In the genomic region with DNA sequence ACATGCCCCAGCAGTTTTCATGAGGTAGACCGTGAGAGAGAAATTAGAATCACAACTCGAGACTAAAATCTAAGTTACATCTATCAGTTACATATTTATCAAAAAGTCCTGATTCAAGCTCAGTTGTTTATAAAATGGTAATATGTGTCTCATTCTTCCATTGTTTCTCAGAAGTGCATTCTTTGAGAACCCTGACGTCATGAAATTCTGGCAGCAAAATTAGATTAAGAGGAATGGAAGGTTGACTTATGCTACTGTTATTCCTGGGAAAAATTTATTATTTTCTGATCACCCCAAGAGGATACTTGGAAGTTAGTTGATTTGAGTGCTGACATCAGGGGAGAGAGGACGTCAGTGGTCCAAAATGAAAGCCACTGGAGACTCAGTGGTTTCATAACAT, we compare ENCODE assay signal across 8 cellular contexts.
"Had no signal": no experiment of that assay in that cellular context is flagged by ENCODE, and none has a peak within 500 bp of the region (broad histone marks: within the 10 kb centered on the region; RNA-seq: fewer than 3 reads in every experiment).

No MANE protein-coding gene starts in this region.

- FAIRE-seq: G401.6, GM12878, GM12891, GM12892, GM18507, GM19239 had no signal

- ATAC-seq: GM12878 had no signal

- DNase-seq: GDM1, GF-D8 had no signal

- H3K4me3 ChIP-seq: GM12878 had no signal
